ENCODE assay signal across 10 cellular contexts in the genomic region with DNA sequence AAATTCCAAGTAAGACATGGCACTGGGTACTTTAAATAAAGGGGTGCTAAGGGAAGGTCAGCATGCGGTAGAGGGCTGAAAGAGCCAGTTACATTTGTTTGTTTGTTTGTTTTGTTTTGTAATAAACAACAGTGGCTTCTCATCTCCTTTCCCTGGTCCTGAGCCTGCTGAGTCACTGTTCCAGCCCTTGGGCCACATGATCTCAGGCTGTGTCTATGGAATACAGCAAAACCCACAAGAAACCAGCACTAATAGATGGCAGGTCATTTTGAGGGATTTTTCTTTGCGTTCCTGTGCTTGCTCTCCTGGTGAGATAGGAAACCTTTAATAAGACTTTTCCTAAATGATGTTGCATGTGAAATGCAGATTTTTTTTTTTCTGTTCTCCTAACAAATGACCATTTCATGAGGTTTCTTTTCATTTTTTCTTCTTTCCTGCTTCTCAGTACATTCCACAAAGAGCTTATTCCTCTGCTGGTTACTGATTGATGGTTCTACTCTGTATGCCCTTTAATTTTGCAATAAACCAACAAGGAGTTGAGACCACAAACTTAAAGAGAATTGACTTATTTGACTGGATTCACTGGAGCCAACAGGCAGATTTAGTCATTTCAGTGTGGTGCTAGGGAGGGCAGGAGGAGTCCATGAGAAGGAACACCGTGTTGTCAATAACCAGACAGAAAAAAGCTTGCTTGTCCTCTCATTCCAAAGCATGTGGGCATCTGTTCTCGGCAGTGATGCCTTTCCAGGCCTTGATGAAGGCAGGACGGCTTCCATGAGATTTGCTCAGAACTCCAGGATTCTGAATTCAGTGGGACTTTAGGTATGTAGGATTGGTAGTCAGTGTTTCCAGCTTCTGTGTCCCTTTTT.
DNase-seq lines count a peak whose midpoint lies in the region; FAIRE-seq and TF ChIP-seq lines count a peak whose summit lies in the region.
"Had no signal": no experiment of that assay in that cellular context is flagged by ENCODE, and none has a peak within 500 bp of the region (broad histone marks: within the 10 kb centered on the region; RNA-seq: fewer than 3 reads in every experiment).

No MANE protein-coding gene starts in this region.

- peak overlapping the region; percentile 97 for H4K91ac ChIP-seq in trophoblast cell (ENCODE audit: low read depth, low read length)

- H3K4ac ChIP-seq in trophoblast cell (ENCODE audit: low read depth, low read length) = peak overlapping the region; percentile 66

- H4K20me1 ChIP-seq in OCI-LY3 (ENCODE audit: insufficient read depth, low read length) = no peaks in the 10 kb centered on the region

- no peak overlapping the region for H3K23ac ChIP-seq in trophoblast cell (ENCODE audit: low read length)

- H3K4me1 ChIP-seq in OCI-LY3 (ENCODE audit: low read length) = peaks cover 96% of the 10 kb centered on the region
- H3K4me1 ChIP-seq in trophoblast cell (ENCODE audit: control insufficient read depth in 1 of 2, insufficient read depth in 2 of 2, low read length in 2 of 2) = peaks cover 5 to 15% of the 10 kb centered on the region in 2 experiments

- H3K79me2 ChIP-seq in OCI-LY3 (ENCODE audit: low read length) (no peaks in the 10 kb centered on the region; the same call in 1 of the 2 replicates), trophoblast cell (ENCODE audit: control insufficient read depth, insufficient read depth, low read length, poor library complexity) (no peaks in the 10 kb centered on the region)

- H3K4me3 ChIP-seq in OCI-LY3 (ENCODE audit: low read length) = peak overlapping the region; percentile 52
- no peak overlapping the region for H3K4me3 ChIP-seq in trophoblast cell (ENCODE audit: low read depth, low read length)

- peak overlapping the region; percentile 98 for H2BK12ac ChIP-seq in trophoblast cell (ENCODE audit: low read length)

- peak overlapping the region; percentile 78 for H3K14ac ChIP-seq in trophoblast cell (ENCODE audit: low read length)

- H3K4me2 ChIP-seq in OCI-LY3 (ENCODE audit: low read length) (peak overlapping the region; percentile 85), trophoblast cell (ENCODE audit: low read length) (no peak overlapping the region)

- no CpG with 5 or more reads among the region's 5 CpGs for WGBS in trophoblast cell (ENCODE audit: extremely low coverage, insufficient coverage, insufficient read length)

- H3K27ac ChIP-seq in OCI-LY3 (ENCODE audit: low read length) (peak overlapping the region; percentile 86; the same call in 1 of the 2 replicates), trophoblast cell (ENCODE audit: low read depth, low read length) (peak overlapping the region; percentile 58)

- H2AK5ac ChIP-seq in trophoblast cell (ENCODE audit: low read length) = peak overlapping the region; percentile 78

- TF ChIP-seq CTCF in OCI-LY3 (IDR thresholded peaks at IDR 0.05; ENCODE audit: low read depth, low read length) = no peak

- peaks cover 22% of the 10 kb centered on the region for H3K79me1 ChIP-seq in trophoblast cell (ENCODE audit: low read length)

- H2AFZ ChIP-seq in OCI-LY3 (ENCODE audit: low read depth, low read length) (no peak overlapping the region), trophoblast cell (ENCODE audit: insufficient read depth, low read length, poor library complexity) (peak overlapping the region; percentile 20)

- H3K9me3 ChIP-seq in OCI-LY3 (ENCODE audit: insufficient read depth, low read length) (no peaks in the 10 kb centered on the region; the same call in 1 of the 2 replicates), trophoblast cell (ENCODE audit: insufficient read depth, low read depth, low read length) (no peaks in the 10 kb centered on the region)

- no peak overlapping the region for H4K12ac ChIP-seq in trophoblast cell (ENCODE audit: low read depth, low read length)

- H3K18ac ChIP-seq in trophoblast cell (ENCODE audit: low read length) = peak overlapping the region; percentile 96

- H2BK120ac ChIP-seq in trophoblast cell (ENCODE audit: insufficient read depth, low read length, poor library complexity) = peak overlapping the region; percentile 94

- DNase-seq in epidermal melanocyte (ENCODE audit: insufficient read length, low spot score) = peak; percentile 30
- DNase-seq in trophoblast cell = peak; percentile 25 to 44
- DNase-seq in SKM-1 (lab: John Stamatoyannopoulos, UW; ENCODE audit: unreplicated experiment) = no peak
- no peak for DNase-seq in NCI-H524 treated with DMSO at 0.1 percent for 48 hours (lab: John Stamatoyannopoulos, UW)
- DNase-seq in stimulated activated naive CD4-positive, alpha-beta T cell (lab: John Stamatoyannopoulos, UW) = no peak
- no peak for DNase-seq in NCI-H1105 (lab: John Stamatoyannopoulos, UW)
- DNase-seq: NCI-H526 treated with DMSO at 0.1 percent for 48 hours, small intestine had no signal

- H3K27me3 ChIP-seq in OCI-LY3 (ENCODE audit: low read depth, low read length) (no peaks in the 10 kb centered on the region), trophoblast cell (ENCODE audit: insufficient read depth, low read length) (no peaks in the 10 kb centered on the region)

- peak overlapping the region; percentile 84 for H4K8ac ChIP-seq in trophoblast cell (ENCODE audit: low read depth, low read length)

- H3K36me3 ChIP-seq in OCI-LY3 (replicated peaks; ENCODE audit: low read depth, low read length) (no peaks in the 10 kb centered on the region), trophoblast cell (ENCODE audit: control insufficient read depth in 1 of 2, insufficient read depth in 2 of 2, low read length in 2 of 2) (no peaks in the 10 kb centered on the region)

- peak overlapping the region; percentile 45; the same call in 1 of the 2 replicates for H3K9ac ChIP-seq in OCI-LY3 (ENCODE audit: low read length)
- no peak overlapping the region for H3K9ac ChIP-seq in trophoblast cell (ENCODE audit: low read length)

- FAIRE-seq in G401.6 (lab: Jason Lieb, UNC) = peak; percentile 36
- FAIRE-seq: small intestine had no signal

- H2BK5ac ChIP-seq in trophoblast cell (ENCODE audit: low read depth, low read length, poor library complexity) = peak overlapping the region; percentile 83

Comparison
In these comparisons a context has a peak if more than half of its experiments do, and no peak if none do; other contexts are left out.
1. DNase-seq: peak in epidermal melanocyte (single experiment) and trophoblast cell (2 of 2); none in SKM-1 (single experiment), NCI-H524 treated with DMSO at 0.1 percent for 48 hours (single experiment), stimulated activated naive CD4-positive, alpha-beta T cell (0 of 6) and NCI-H1105 (single experiment).